1 cellular context compared by ENCODE assay signal in genomic region chr19:38838208-38838985, GRCh38.
TF ChIP-seq lines count a peak whose summit lies in the region.

No MANE protein-coding gene starts in this region.

TF ChIP-seq in HepG2, 621 proteins besides CTCF, POLR2A, EP300 and RAD21:
- TF ChIP-seq POLR2AphosphoS5 (IDR thresholded peaks at IDR 0.05; ENCODE audit: low read depth, low read length) (0 out of 2 replicates have a peak, but pooled peaks have one; percentile 16), FOSL2 (CRISPR knock-in tag; IDR thresholded peaks at IDR 0.05) (0 out of 2 replicates have a peak, but pooled peaks have one; percentile 31), ZFP91 (CRISPR knock-in tag; IDR thresholded peaks at IDR 0.05; ENCODE audit: borderline replicate concordance) (peak; percentile 52; the same call in 1 of the 2 replicates), RBM39 (IDR thresholded peaks at IDR 0.05; ENCODE audit: low read depth, low read length, poor library complexity, severe bottlenecking) (no peak), PLRG1 (conservative IDR thresholded peaks at IDR 0.05) (no peak), ZBTB7A (CRISPR knock-in tag; IDR thresholded peaks at IDR 0.05) (no peak), FOXO4 (CRISPR knock-in tag; conservative IDR thresholded peaks at IDR 0.05) (0 out of 2 replicates have a peak, but pooled peaks have one; percentile 77), ZNF687 (CRISPR knock-in tag; IDR thresholded peaks at IDR 0.05) (peak; percentile 59; the same call in 1 of the 2 replicates), REST (IDR thresholded peaks at IDR 0.05; ENCODE audit: borderline replicate concordance in 1 of 2, low read depth in 1 of 2, low read length in 2 of 2) (no peak), HINFP (CRISPR knock-in tag; IDR thresholded peaks at IDR 0.05; ENCODE audit: low read depth) (no peak), ZNF883 (CRISPR knock-in tag; IDR thresholded peaks at IDR 0.05; ENCODE audit: not compliant biosample characterization) (no peak), ZNF558 (CRISPR knock-in tag; IDR thresholded peaks at IDR 0.05; ENCODE audit: borderline replicate concordance) (no peak), RBFOX2 (IDR thresholded peaks at IDR 0.05; ENCODE audit: low read depth, low read length) (peak; percentile 64), LRRFIP1 (CRISPR knock-in tag; conservative IDR thresholded peaks at IDR 0.05) (no peak), ZFY (CRISPR knock-in tag; IDR thresholded peaks at IDR 0.05) (no peak), AGO2 (optimal IDR thresholded peaks at IDR 0.05; ENCODE audit: low read depth, low read length) (peak; percentile 82), ZNF564 (CRISPR knock-in tag; IDR thresholded peaks at IDR 0.05) (no peak), ISX (CRISPR knock-in tag; conservative IDR thresholded peaks at IDR 0.05) (no peak), ZNF34 (CRISPR knock-in tag; IDR thresholded peaks at IDR 0.05; ENCODE audit: borderline replicate concordance) (no peak), KDM5B (CRISPR knock-in tag; IDR thresholded peaks at IDR 0.05; ENCODE audit: borderline replicate concordance) (no peak), ZBTB3 (CRISPR knock-in tag; IDR thresholded peaks at IDR 0.05; ENCODE audit: borderline replicate concordance, low read depth) (no peak), ZFYVE20 (CRISPR knock-in tag; IDR thresholded peaks at IDR 0.05; ENCODE audit: borderline replicate concordance, low read depth) (no peak), ATF1 (CRISPR knock-in tag; IDR thresholded peaks at IDR 0.05) (no peak), ZNF124 (CRISPR knock-in tag; IDR thresholded peaks at IDR 0.05) (no peak), PAF1 (CRISPR knock-in tag; IDR thresholded peaks at IDR 0.05) (0 out of 2 replicates have a peak, but pooled peaks have one; percentile 13), ZNF773 (CRISPR knock-in tag; IDR thresholded peaks at IDR 0.05; ENCODE audit: borderline replicate concordance) (no peak), ZNF784 (CRISPR knock-in tag; IDR thresholded peaks at IDR 0.05; ENCODE audit: borderline replicate concordance) (no peak), ZFX (CRISPR knock-in tag; IDR thresholded peaks at IDR 0.05; ENCODE audit: low read depth) (0 out of 2 replicates have a peak, but pooled peaks have one; percentile 10), POLR2AphosphoS2 (IDR thresholded peaks at IDR 0.05; ENCODE audit: low read depth, low read length) (peak; percentile 9; the same call in 1 of the 2 replicates), HNF1B (CRISPR knock-in tag; IDR thresholded peaks at IDR 0.05) (no peak), ZNF414 (CRISPR knock-in tag; IDR thresholded peaks at IDR 0.05) (0 out of 2 replicates have a peak, but pooled peaks have one; percentile 10), SETDB1 (CRISPR knock-in tag; IDR thresholded peaks at IDR 0.05; ENCODE audit: borderline replicate concordance) (no peak), NFKB2 (CRISPR knock-in tag; IDR thresholded peaks at IDR 0.05; ENCODE audit: borderline replicate concordance) (peak; percentile 3; the same call in 1 of the 2 replicates), CREB1 (IDR thresholded peaks at IDR 0.05) (no peak), CREB1 (CRISPR knock-in tag; IDR thresholded peaks at IDR 0.05) (no peak)
TF ChIP-seq in HepG2: peak in this region for 12.
